ENCODE assay signal across 14 cellular contexts in the genomic region with DNA sequence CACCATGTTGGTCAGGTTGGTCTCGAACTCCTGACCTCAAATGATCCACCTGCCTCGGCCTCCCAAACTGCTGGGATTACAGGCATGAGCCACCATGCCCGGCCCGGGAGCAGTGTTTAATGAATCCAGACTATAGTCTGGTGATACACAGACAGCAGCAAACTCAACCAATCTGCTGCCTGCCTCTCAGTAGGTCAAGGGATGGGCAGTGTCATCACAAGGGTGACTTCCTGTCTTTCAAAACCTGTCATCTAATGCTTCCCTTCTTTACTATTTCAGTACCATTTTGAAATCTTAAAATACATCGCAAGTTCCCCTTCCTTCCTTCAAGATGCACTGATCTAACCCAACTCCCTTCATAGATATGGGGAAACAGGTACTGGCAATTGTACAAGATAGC. TPM values are rescaled to one million over a fixed set of nuclear protein-coding genes. Genes with fewer than 3 reads are reported as not detected.
A peak's percentile ranks its signal among the peaks of the same experiment; 100 is the strongest.
DNase-seq lines count a peak whose midpoint lies in the region; ATAC-seq and TF ChIP-seq lines count a peak whose summit lies in the region.
"Had no signal": no experiment of that assay in that cellular context is flagged by ENCODE, and none has a peak within 500 bp of the region (broad histone marks: within the 10 kb centered on the region; RNA-seq: fewer than 3 reads in every experiment).

No MANE protein-coding gene starts in this region.

- POLR2A ChIA-PET in CD8-positive, alpha-beta T cell (lab: Charles Lee) = no interaction called here
- POLR2A ChIA-PET in MCF 10A (lab: Yijun Ruan, JAX) = interaction anchor here (0.6 kb wide), 2 partner anchors 8 to 136 kb away, joined by 3 read pairs; no protein-coding TSS in a partner anchor

- intact Hi-C loops in CD14-positive monocyte (cut with micrococcal nuclease) = no loop called here
- intact Hi-C loops in natural killer cell (cut with micrococcal nuclease) = no loop called here
- intact Hi-C loops in CD8-positive, alpha-beta T cell (cut with DNase I, micrococcal nuclease) = loop anchor here in 1 of 2 experiments (10.0 kb wide), 1 partner anchor 362 kb away; no protein-coding TSS in a partner anchor
- intact Hi-C loops in MCF 10A (cut with micrococcal nuclease) = no loop called here

- peaks cover 7% of the 10 kb centered on the region for H3K4me1 ChIP-seq in CD8-positive, alpha-beta T cell (ENCODE audit: insufficient read depth, low read length)

- no peaks in the 10 kb centered on the region for H3K27me3 ChIP-seq in HL-60 (ENCODE audit: insufficient read depth, poor library complexity, severe bottlenecking)
- H3K27me3 ChIP-seq in CD8-positive, alpha-beta T cell (ENCODE audit: insufficient read depth, low read length) = no peaks in the 10 kb centered on the region
- H3K27me3 ChIP-seq: cardiac muscle cell, pancreas, vagina had no signal

- CTCF ChIA-PET in CD8-positive, alpha-beta T cell (lab: Charles Lee) = no interaction called here
- CTCF ChIA-PET in MCF 10A (lab: Yijun Ruan, JAX) = interaction anchor here (0.8 kb wide), 1 partner anchor 24 kb away, joined by 5 read pairs; the partner anchor contains the start of gene SOWAHD

- H3K27me3 Mint-ChIP-seq in CD14-positive monocyte (ENCODE audit: low read depth in 3 of 3) (peaks cover 0 to 6% (median 0%) of the 10 kb centered on the region in 3 donors), natural killer cell (ENCODE audit: low read depth in 2 of 2) (no peaks in the 10 kb centered on the region), MCF 10A (ENCODE audit: insufficient read depth, unreplicated experiment) (no peaks in the 10 kb centered on the region)
- no peaks in the 10 kb centered on the region for H3K27me3 Mint-ChIP-seq in CD8-positive, alpha-beta T cell (ENCODE audit: low read depth)

- no TSS peak for BruUV-seq in MCF 10A (replicated peaks; lab: Mats Ljungman, UMichigan)

- peak; percentile 77 for DNase-seq in CD14-positive monocyte (ENCODE audit: low spot score)
- peak in 1 of 2 experiments; percentile 89 for DNase-seq in HL-60 (ENCODE audit: low read depth in 1 of 2, low spot score in 1 of 2)
- DNase-seq in SKM-1 (lab: John Stamatoyannopoulos, UW; ENCODE audit: unreplicated experiment) = peak; percentile 74
- DNase-seq in natural killer cell = no peak
- no peak for DNase-seq in CD8-positive, alpha-beta T cell
- no peak for DNase-seq in MCF 10A (ENCODE audit: unreplicated experiment)
- DNase-seq: activated CD4-positive, alpha-beta T cell treated with anti-CD3 and anti-CD28 coated beads for 48 hours; NCI-H774; pancreas; stimulated activated CD4-positive, alpha-beta T cell treated with anti-CD3 and anti-CD28 coated beads, Interleukin-2, amount 100 ng/mL, for 24 hours had no signal

- peak overlapping the region; percentile 91 to 96 (median 94) for H3K27ac Mint-ChIP-seq in CD14-positive monocyte
- H3K27ac Mint-ChIP-seq in natural killer cell = peak overlapping the region in 1 of 2 donors; percentile 64
- no peak overlapping the region for H3K27ac Mint-ChIP-seq in CD8-positive, alpha-beta T cell
- no peak overlapping the region for H3K27ac Mint-ChIP-seq in MCF 10A (ENCODE audit: low read depth, unreplicated experiment)

- H3K9me3 Mint-ChIP-seq in CD14-positive monocyte (peaks cover 0 to 2% (median 0%) of the 10 kb centered on the region in 7 donors), natural killer cell (no peaks in the 10 kb centered on the region), MCF 10A (ENCODE audit: unreplicated experiment) (no peaks in the 10 kb centered on the region)
- no peaks in the 10 kb centered on the region for H3K9me3 Mint-ChIP-seq in CD8-positive, alpha-beta T cell

- H3K27ac ChIP-seq in HL-60 (replicated peaks) = peak overlapping the region; percentile 55
- H3K27ac ChIP-seq in CD8-positive, alpha-beta T cell (ENCODE audit: low read depth, low read length) = no peak overlapping the region
- H3K27ac ChIP-seq: cardiac muscle cell, pancreas, vagina had no signal

- H3K4me3 Mint-ChIP-seq in CD14-positive monocyte (no peak overlapping the region), natural killer cell (no peak overlapping the region), MCF 10A (ENCODE audit: unreplicated experiment) (no peak overlapping the region)
- H3K4me3 Mint-ChIP-seq in CD8-positive, alpha-beta T cell = no peak overlapping the region

- H3K9me3 ChIP-seq in CD8-positive, alpha-beta T cell (ENCODE audit: low read length) = no peaks in the 10 kb centered on the region
- H3K9me3 ChIP-seq: pancreas, vagina had no signal

- TF ChIP-seq CTCF in CD14-positive monocyte (IDR thresholded peaks at IDR 0.05) = no peak
- no peak for TF ChIP-seq CTCF in HL-60 (IDR thresholded peaks at IDR 0.05; ENCODE audit: insufficient read depth, low read length)
- TF ChIP-seq CTCF in natural killer cell (IDR thresholded peaks at IDR 0.05) = no peak
- TF ChIP-seq CTCF in CD8-positive, alpha-beta T cell (IDR thresholded peaks at IDR 0.05) = no peak
- no peak for TF ChIP-seq CTCF in MCF 10A (IDR thresholded peaks at IDR 0.05; ENCODE audit: unreplicated experiment)

- peaks cover 8% of the 10 kb centered on the region for H3K36me3 ChIP-seq in CD8-positive, alpha-beta T cell (ENCODE audit: insufficient read depth, low read length)
- H3K36me3 ChIP-seq: vagina had no signal

- H3K36me3 Mint-ChIP-seq in CD14-positive monocyte = peaks cover 15 to 25% of the 10 kb centered on the region in 2 donors
- H3K36me3 Mint-ChIP-seq in natural killer cell = no peaks in the 10 kb centered on the region
- peaks cover 40% of the 10 kb centered on the region for H3K36me3 Mint-ChIP-seq in CD8-positive, alpha-beta T cell
- H3K36me3 Mint-ChIP-seq in MCF 10A (ENCODE audit: insufficient read depth, unreplicated experiment) = peaks cover 64% of the 10 kb centered on the region

- no peak overlapping the region for H3K4me3 ChIP-seq in HL-60 (replicated peaks; ENCODE audit: insufficient read depth, low read length)
- H3K4me3 ChIP-seq in CD8-positive, alpha-beta T cell (ENCODE audit: low read depth, low read length) = no peak overlapping the region
- H3K4me3 ChIP-seq: cardiac muscle cell, pancreas, vagina had no signal

- peaks cover 29% of the 10 kb centered on the region for H3K4me1 Mint-ChIP-seq in CD14-positive monocyte
- H3K4me1 Mint-ChIP-seq in natural killer cell = peaks cover 0 to 9% of the 10 kb centered on the region in 2 donors
- H3K4me1 Mint-ChIP-seq in CD8-positive, alpha-beta T cell (ENCODE audit: low read depth) = peaks cover 26% of the 10 kb centered on the region
- H3K4me1 Mint-ChIP-seq in MCF 10A (ENCODE audit: insufficient read depth, unreplicated experiment) = no peaks in the 10 kb centered on the region

- peak in 2 of 3 donors; percentile 27 to 53 for ATAC-seq in natural killer cell
- ATAC-seq in CD8-positive, alpha-beta T cell = no peak
- no peak for ATAC-seq in GM21360 (IDR thresholded peaks at IDR 0.05; ENCODE audit: unreplicated experiment)

RNA-seq across cellular contexts. Expression of gene RPL39, which starts 8.4 kb away (rescaled TPM):
- 1,000 to 10,000 TPM; 1,908 to 2,198 TPM for polyA plus RNA-seq in CD14-positive monocyte
- total RNA-seq in natural killer cell (1,000 to 10,000 TPM; 1,040 to 1,487 (median 1,381) TPM), MCF 10A (2022) (1,826 and 1,944 TPM in 2 replicates)
- total RNA-seq in CD8-positive, alpha-beta T cell = 1,000 to 10,000 TPM; 4,125 to 4,338 TPM

RNA-seq across cellular contexts. Expression of gene SOWAHD, which starts 24.6 kb away (rescaled TPM):
- 1 to 10 TPM; 4.0 to 7.4 TPM for polyA plus RNA-seq in CD14-positive monocyte
- under 1 TPM in 1 of 3 donors, not detected in 2; 0.23 TPM for total RNA-seq in natural killer cell
- total RNA-seq in CD8-positive, alpha-beta T cell = under 1 TPM in 1 of 2 experiments, not detected in 1; 0.22 TPM
- not detected in 2 replicates for total RNA-seq in MCF 10A (2022)
- total RNA-seq: glomerular endothelial cell, vagina had no signal

Comparison
In these comparisons a context has a peak if more than half of its experiments do, and no peak if none do; other contexts are left out.
1. DNase-seq: peak in CD14-positive monocyte (single experiment) and SKM-1 (single experiment); none in natural killer cell (single experiment), CD8-positive, alpha-beta T cell (0 of 7) and MCF 10A (single experiment).
2. H3K27ac Mint-ChIP-seq: peak in CD14-positive monocyte (7 of 7); none in CD8-positive, alpha-beta T cell (single experiment) and MCF 10A (single experiment).
3. ATAC-seq: peak in natural killer cell (2 of 3); none in CD8-positive, alpha-beta T cell (single experiment) and GM21360 (single experiment).